ENCODE assay signal across 8 cellular contexts in genomic region chr1:100458925-100459814, GRCh38.
DNase-seq lines count a peak whose midpoint lies in the region; ATAC-seq and TF ChIP-seq lines count a peak whose summit lies in the region.

No MANE protein-coding gene starts in this region.

- in situ Hi-C loops in astrocyte of the spinal cord (cut with HindIII; ENCODE audit: low sequenced_read_pairs) = no loop called here

- peak; percentile 90 for TF ChIP-seq CTCF in astrocyte of the spinal cord (IDR thresholded peaks at IDR 0.05; ENCODE audit: low read depth, low read length)

- ATAC-seq in HG02884 (IDR thresholded peaks at IDR 0.05; ENCODE audit: unreplicated experiment) = peak; percentile 80

- DNase-seq in SIG-M5 treated with dmso at 0.1 percent for 504 hours (lab: John Stamatoyannopoulos, UW; ENCODE audit: unreplicated experiment) (peak; percentile 65), SIG-M5 (lab: John Stamatoyannopoulos, UW) (no peak), NCI-H146 (lab: John Stamatoyannopoulos, UW) (peak; percentile 64), T-helper 2 cell (peak; percentile 17 to 83 (median 52)), astrocyte of the spinal cord (ENCODE audit: low read depth, low spot score) (peak; percentile 85), iPS-NIHi7 (ENCODE audit: extremely low spot score) (peak; percentile 69), smooth muscle cell of the brain vasculature (ENCODE audit: low read depth, low spot score) (peak; percentile 67)

- H3K4me3 ChIP-seq in astrocyte of the spinal cord (ENCODE audit: low read depth, low read length) = no peak overlapping the region
